28 cellular contexts compared by ENCODE assay signal in genomic region chr17:29731589-29731929, GRCh38.
DNase-seq lines count a peak whose midpoint lies in the region; ATAC-seq and TF ChIP-seq lines count a peak whose summit lies in the region.
"Had no signal": no experiment of that assay in that cellular context is flagged by ENCODE, and none has a peak within 500 bp of the region (broad histone marks: within the 10 kb centered on the region; RNA-seq: fewer than 3 reads in every experiment).

No MANE protein-coding gene starts in this region.

- no peak overlapping the region for H2AFZ ChIP-seq in neuronal stem cell (ENCODE audit: low read length)
- H2AFZ ChIP-seq: GM23248 had no signal

- no peak overlapping the region for H3K4ac ChIP-seq in neuronal stem cell (ENCODE audit: low read length)

- H3K36me3 ChIP-seq in HEK293 (ENCODE audit: control insufficient read depth in 2 of 2, insufficient read depth in 1 of 2, low read length in 2 of 2) (no peaks in the 10 kb centered on the region), neuronal stem cell (replicated peaks in 1 of 2; ENCODE audit: control insufficient read depth in 2 of 2, insufficient read depth in 2 of 2, low read length in 2 of 2) (no peaks in the 10 kb centered on the region)
- H3K36me3 ChIP-seq: esophagus squamous epithelium had no signal

- no peaks in the 10 kb centered on the region for H3K9me3 ChIP-seq in CD4-positive, alpha-beta T cell (ENCODE audit: control insufficient read depth, low read length)
- H3K9me3 ChIP-seq in HEK293 (ENCODE audit: control insufficient read depth, insufficient read depth, low read depth, low read length): 0 out of 2 replicates have a peak, but pooled peaks cover 2% of the 10 kb centered on the region
- H3K9me3 ChIP-seq in neuronal stem cell (replicated peaks in 1 of 2; ENCODE audit: control insufficient read depth in 2 of 2, insufficient read depth in 1 of 2, low read depth in 1 of 2, low read length in 2 of 2): peaks cover 0 to 8% of the 10 kb centered on the region in 2 donors
- H3K9me3 ChIP-seq: esophagus squamous epithelium, left lung, upper lobe of right lung had no signal

- H3K27ac ChIP-seq in CD4-positive, alpha-beta T cell (ENCODE audit: low read depth, low read length): no peak overlapping the region
- H3K27ac ChIP-seq in HEK293 (ENCODE audit: extremely low read depth, low read depth, low read length) (no peak overlapping the region), epithelial cell of prostate (peak overlapping the region; percentile 89), neuronal stem cell (replicated peaks; ENCODE audit: low read length) (peak overlapping the region; percentile 49)
- H3K27ac ChIP-seq: GM23248, SK-N-MC, upper lobe of right lung had no signal

- no peak for TF ChIP-seq CTCF in CD4-positive, alpha-beta T cell (IDR thresholded peaks at IDR 0.05)
- no peak for TF ChIP-seq CTCF in HEK293 (tag by site-specific recombination; IDR thresholded peaks at IDR 0.05)

- H3K9ac ChIP-seq in neuronal stem cell (ENCODE audit: low read depth, low read length, poor library complexity): no peak overlapping the region
- H3K9ac ChIP-seq: GM23248 had no signal

- H3K27ac Mint-ChIP-seq in CD4-positive, alpha-beta T cell: peak overlapping the region; percentile 69
- H3K27ac Mint-ChIP-seq: activated CD8-positive, alpha-beta memory T cell treated with anti-CD3 and anti-CD28 coated beads, Interleukin-2, amount 10 ng/mL, durations not matched to agents 7 days and 5 days; dendritic cell treated with granulocyte-macrophage colony-stimulating factor and Interleukin-4, amounts not matched to agents 40 ng/mL and 50 ng/mL, for 4 days; T-helper 1 cell treated with Interleukin-12 subunit alpha and Interleukin-12 subunit beta and Interleukin-4 antibody, amounts not matched to agents 30 μg/mL and 1 μg/mL, for 36 hours had no signal

- no peak overlapping the region for H2BK5ac ChIP-seq in neuronal stem cell (ENCODE audit: low read length)

- no peak overlapping the region for H3K4me3 Mint-ChIP-seq in CD4-positive, alpha-beta T cell
- H3K4me3 Mint-ChIP-seq: activated CD8-positive, alpha-beta memory T cell treated with anti-CD3 and anti-CD28 coated beads, Interleukin-2, amount 10 ng/mL, durations not matched to agents 7 days and 5 days; CD14-positive monocyte; dendritic cell treated with granulocyte-macrophage colony-stimulating factor and Interleukin-4, amounts not matched to agents 40 ng/mL and 50 ng/mL, for 4 days; mesothelial cell of epicardium; naive B cell; stimulated activated naive B cell treated with anti-CD40 and anti-IgM and Interleukin-4, amounts not matched to agents 10 μg/mL and 1 μg/mL and 100 μg/mL, for 72 hours; T-helper 1 cell treated with Interleukin-12 subunit alpha and Interleukin-12 subunit beta and Interleukin-4 antibody, amounts not matched to agents 30 μg/mL and 1 μg/mL, for 36 hours had no signal

- no CpG with 5 or more reads among the region's 4 CpGs for WGBS in neuronal stem cell (ENCODE audit: extremely low coverage in 2 of 2, insufficient read length in 2 of 2, insufficient replicate concordance in 1 of 2), 2 donors

- no peak for ATAC-seq in CD4-positive, alpha-beta T cell (ENCODE audit: poor library complexity)
- ATAC-seq in GM18858 (IDR thresholded peaks at IDR 0.05; ENCODE audit: unreplicated experiment): no peak
- ATAC-seq: activated CD8-positive, alpha-beta memory T cell treated with anti-CD3 and anti-CD28 coated beads, Interleukin-2, amount 10 ng/mL, durations not matched to agents 7 days and 5 days; left lung; stimulated activated naive B cell treated with anti-CD40 and anti-IgM and Interleukin-4, amounts not matched to agents 10 μg/mL and 1 μg/mL and 100 μg/mL, for 72 hours; upper lobe of right lung had no signal

- no peaks in the 10 kb centered on the region for H3K27me3 ChIP-seq in CD4-positive, alpha-beta T cell (ENCODE audit: control insufficient read depth, insufficient read depth, low read length)
- H3K27me3 ChIP-seq in neuronal stem cell (ENCODE audit: control insufficient read depth in 3 of 3, insufficient read depth in 3 of 3, low read depth in 1 of 3, low read length in 3 of 3): no peaks in the 10 kb centered on the region
- H3K27me3 ChIP-seq: esophagus squamous epithelium, left lung, upper lobe of right lung had no signal

- H2BK120ac ChIP-seq in neuronal stem cell (ENCODE audit: low read depth, low read length): no peak overlapping the region

- no peaks in the 10 kb centered on the region for H3K79me1 ChIP-seq in neuronal stem cell (ENCODE audit: low read depth, low read length)

- CTCF ChIA-PET in CD4-positive, alpha-beta T cell (lab: Charles Lee): interaction anchor here (1.7 kb wide), 1 partner anchor 114 kb away, joined by 3 read pairs; no protein-coding TSS in a partner anchor
- CTCF ChIA-PET in HEK293 (lab: Yijun Ruan, JAX): interaction anchor here (1.0 kb wide), 1 partner anchor 373 kb away, joined by 3 read pairs; no protein-coding TSS in a partner anchor

- no peak for DNase-seq in CD4-positive, alpha-beta T cell
- DNase-seq in epithelial cell of prostate (ENCODE audit: low read depth, low spot score): no peak
- no peak for DNase-seq in neuronal stem cell (ENCODE audit: low spot score)
- no peak for DNase-seq in Ammon's horn (ENCODE audit: low spot score)
- no peak for DNase-seq in activated CD4-positive, alpha-beta T cell treated with anti-CD3 and anti-CD28 coated beads, Interleukin-2, amount 50 U/mL, for 1 hour
- DNase-seq: activated CD4-positive, alpha-beta T cell treated with anti-CD3 and anti-CD28 coated beads, Interleukin-2, amount 50 U/mL, for 4 hours; activated CD8-positive, alpha-beta memory T cell treated with anti-CD3 and anti-CD28 coated beads, Interleukin-2, amount 10 ng/mL, durations not matched to agents 7 days and 5 days; activated T-cell treated with anti-CD3 and anti-CD28 coated beads, Interleukin-2, amount 50 U/mL, for 48 hours; esophagus squamous epithelium; foreskin melanocyte; GM23248; hypothalamus; immature natural killer cell; left lung; naive B cell; NCI-H1048; NCI-H446 treated with DMSO at 0.1 percent for 48 hours; NCI-H82; RPMI8226; stimulated activated naive B cell treated with anti-CD40 and anti-IgM and Interleukin-4, amounts not matched to agents 10 μg/mL and 1 μg/mL and 100 μg/mL, for 72 hours; upper lobe of right lung had no signal

- no peak overlapping the region for H2AK5ac ChIP-seq in neuronal stem cell (ENCODE audit: low read depth, low read length)

- POLR2A ChIA-PET in CD4-positive, alpha-beta T cell (lab: Charles Lee): interaction anchor here (2.8 kb wide), 1 partner anchor 9 kb away, joined by 11 read pairs; no protein-coding TSS in a partner anchor
- POLR2A ChIA-PET in HEK293 (lab: Yijun Ruan, JAX): interaction anchor here (1.0 kb wide), 1 partner anchor 9 kb away, joined by 5 read pairs; no protein-coding TSS in a partner anchor

- H3K4me1 Mint-ChIP-seq in CD4-positive, alpha-beta T cell (ENCODE audit: low read depth): peaks cover 68% of the 10 kb centered on the region

- H3K36me3 Mint-ChIP-seq in CD4-positive, alpha-beta T cell (ENCODE audit: low read depth): peaks cover 57% of the 10 kb centered on the region

- intact Hi-C loops in CD4-positive, alpha-beta T cell (cut with DNase I, micrococcal nuclease): no loop called here

- H4K8ac ChIP-seq in neuronal stem cell (ENCODE audit: low read depth, low read length): no peak overlapping the region

- H3K23ac ChIP-seq in neuronal stem cell (ENCODE audit: low read depth, low read length, poor library complexity): no peak overlapping the region

- H2BK12ac ChIP-seq in neuronal stem cell (ENCODE audit: low read length): no peak overlapping the region

- H3K4me2 ChIP-seq in neuronal stem cell (ENCODE audit: insufficient read depth, low read length, poor library complexity, severe bottlenecking): no peak overlapping the region

- H2BK15ac ChIP-seq in neuronal stem cell (ENCODE audit: low read length): no peak overlapping the region

- no peak overlapping the region for H3K4me3 ChIP-seq in HEK293 (ENCODE audit: low read depth, low read length)
- H3K4me3 ChIP-seq in neuronal stem cell (ENCODE audit: low read length in 2 of 2): no peak overlapping the region
- H3K4me3 ChIP-seq: esophagus squamous epithelium, GM23248, left lung, SK-N-MC, upper lobe of right lung had no signal

- no peak overlapping the region for H3K18ac ChIP-seq in neuronal stem cell (ENCODE audit: low read length)

- H3K9me3 Mint-ChIP-seq in CD4-positive, alpha-beta T cell: no peaks in the 10 kb centered on the region
- H3K9me3 Mint-ChIP-seq: immature natural killer cell had no signal

- no peak overlapping the region for H3K14ac ChIP-seq in neuronal stem cell (ENCODE audit: low read length)

- no peak overlapping the region for H4K91ac ChIP-seq in neuronal stem cell (ENCODE audit: low read depth, low read length, poor library complexity)

- H3K4me1 ChIP-seq in HEK293 (ENCODE audit: control insufficient read depth, insufficient read depth, low read length): peaks cover 4% of the 10 kb centered on the region; the same call in 1 of the 2 replicates
- peaks cover 7 to 10% of the 10 kb centered on the region in 2 donors for H3K4me1 ChIP-seq in neuronal stem cell (ENCODE audit: control insufficient read depth in 2 of 2, insufficient read depth in 1 of 2, low read depth in 1 of 2, low read length in 2 of 2)

- H3K27me3 Mint-ChIP-seq in CD4-positive, alpha-beta T cell: no peaks in the 10 kb centered on the region
- H3K27me3 Mint-ChIP-seq: activated CD8-positive, alpha-beta memory T cell treated with anti-CD3 and anti-CD28 coated beads, Interleukin-2, amount 10 ng/mL, durations not matched to agents 7 days and 5 days; dendritic cell treated with granulocyte-macrophage colony-stimulating factor and Interleukin-4, amounts not matched to agents 40 ng/mL and 50 ng/mL, for 4 days; naive B cell; stimulated activated naive B cell treated with anti-CD40 and anti-IgM and Interleukin-4, amounts not matched to agents 10 μg/mL and 1 μg/mL and 100 μg/mL, for 72 hours had no signal

TF ChIP-seq in HEK293, 187 proteins besides CTCF, POLR2A, EP300 and RAD21 (continues in another document):
- TF ChIP-seq ZNF121 (tag by site-specific recombination; IDR thresholded peaks at IDR 0.05): 0 out of 2 replicates have a peak, but pooled peaks have one; percentile 1

Comparison
In these comparisons a context has a peak if more than half of its experiments do, and no peak if none do; other contexts are left out.
1. H3K27ac ChIP-seq: peak in epithelial cell of prostate (single experiment) and neuronal stem cell (single experiment); none in CD4-positive, alpha-beta T cell (single experiment) and HEK293 (single experiment).